ENCODE assay signal across 19 cellular contexts in genomic region chr6:126548301-126548700, GRCh38.
"Had no signal": no experiment of that assay in that cellular context is flagged by ENCODE, and none has a peak within 500 bp of the region (broad histone marks: within the 10 kb centered on the region; RNA-seq: fewer than 3 reads in every experiment).

No MANE protein-coding gene starts in this region.

- DNase-seq: activated CD4-positive, alpha-beta T cell treated with anti-CD3 and anti-CD28 coated beads for 1 hour; activated CD4-positive, alpha-beta T cell treated with anti-CD3 and anti-CD28 coated beads, Interleukin-2, amount 50 U/mL, for 4 hours; activated effector memory CD4-positive, alpha-beta T cell treated with anti-CD3 and anti-CD28 coated beads, Interleukin-2, amount 50 U/mL, for 16 hours; activated naive CD4-positive, alpha-beta T cell treated with anti-CD3 and anti-CD28 coated beads, Interleukin-2, amount 50 U/mL, for 16 hours; activated T-cell treated with anti-CD3 and anti-CD28 coated beads, Interleukin-2, amount 50 U/mL, for 72 hours; adrenal gland; effector CD4-positive, alpha-beta T cell; hypothalamus; islet precursor cell; left colon; lower lobe of right lung; midbrain; stimulated activated naive CD8-positive, alpha-beta T cell treated with anti-CD3 and anti-CD28 coated beads, Interleukin-15, Interleukin-2, amounts not matched to agents 100 U/mL and 50 U/mL, for 24 hours; substantia nigra; T-helper 17 cell; tibial artery; WERI-Rb-1 had no signal

- H3K4me3 ChIP-seq: adrenal gland, esophagus muscularis mucosa, lower lobe of right lung, skin epidermis, tibial artery had no signal

- H3K4me1 ChIP-seq: adrenal gland, esophagus muscularis mucosa, lower lobe of right lung, tibial artery had no signal

- ATAC-seq: activated T-cell treated with anti-CD3 and anti-CD28 coated beads, Interleukin-2, amount 50 U/mL, for 72 hours; left colon; lower lobe of right lung; stimulated activated naive CD8-positive, alpha-beta T cell treated with anti-CD3 and anti-CD28 coated beads, Interleukin-15, Interleukin-2, amounts not matched to agents 100 U/mL and 50 U/mL, for 24 hours; T-helper 17 cell had no signal

- H3K9me3 ChIP-seq: adrenal gland, esophagus muscularis mucosa, lower lobe of right lung, tibial artery had no signal

- H3K36me3 ChIP-seq: adrenal gland, esophagus muscularis mucosa, lower lobe of right lung, tibial artery, WERI-Rb-1 had no signal

- H3K27me3 ChIP-seq: adrenal gland, esophagus muscularis mucosa, tibial artery had no signal
